Comparison of ENCODE assay signal across 8 cellular contexts in the genomic region with DNA sequence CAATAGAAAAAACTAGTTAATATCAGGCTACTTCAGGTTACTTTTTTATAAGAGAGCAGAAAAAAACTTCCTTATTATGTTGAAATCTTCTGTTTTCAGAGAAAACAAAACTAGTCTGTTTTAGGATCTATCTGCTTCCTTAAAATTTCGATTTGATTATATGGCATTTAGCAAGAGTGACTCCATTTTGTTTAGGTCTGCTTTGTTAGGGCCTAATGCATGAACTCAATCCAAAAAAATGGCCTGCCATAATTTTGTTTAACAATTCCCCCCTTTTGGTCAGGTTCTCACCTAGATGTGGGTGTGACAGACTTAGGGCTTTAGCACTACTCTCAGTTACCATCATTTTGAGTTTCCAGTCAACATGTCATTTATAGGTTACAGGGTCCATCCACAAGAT.
"Had no signal": no experiment of that assay in that cellular context is flagged by ENCODE, and none has a peak within 500 bp of the region (broad histone marks: within the 10 kb centered on the region; RNA-seq: fewer than 3 reads in every experiment).

No MANE protein-coding gene starts in this region.

- ATAC-seq: GM12878 had no signal

- FAIRE-seq: G401.6, GM12878, GM12891, GM12892, GM18507, GM19239 had no signal

- DNase-seq: GDM1, GF-D8 had no signal

- H3K4me3 ChIP-seq: GM12878 had no signal
